Comparison of ENCODE assay signal across 21 cellular contexts in genomic region chr15:56471440-56472069, GRCh38. TPM values are rescaled to one million over a fixed set of nuclear protein-coding genes. Genes with fewer than 3 reads are reported as not detected.
"Had no signal": no experiment of that assay in that cellular context is flagged by ENCODE, and none has a peak within 500 bp of the region (broad histone marks: within the 10 kb centered on the region; RNA-seq: fewer than 3 reads in every experiment).

No MANE protein-coding gene starts in this region.

- H3K9me3 Mint-ChIP-seq: neural crest cell; stimulated activated naive B cell treated with anti-CD40 and anti-IgM and Interleukin-4, amounts not matched to agents 10 μg/mL and 1 μg/mL and 100 μg/mL, for 72 hours; stimulated activated naive CD8-positive, alpha-beta T cell treated with anti-CD3 and anti-CD28 coated beads, Interleukin-15, amount 100 ng/mL, for 72 hours had no signal

- H3K36me3 ChIP-seq: esophagus squamous epithelium, gastroesophageal sphincter, sigmoid colon, upper lobe of right lung, vagina had no signal

- H3K4me3 Mint-ChIP-seq: naive thymus-derived CD8-positive, alpha-beta T cell; neural crest cell; stimulated activated naive B cell treated with anti-CD40 and anti-IgM and Interleukin-4, amounts not matched to agents 10 μg/mL and 1 μg/mL and 100 μg/mL, for 72 hours; stimulated activated naive CD8-positive, alpha-beta T cell treated with anti-CD3 and anti-CD28 coated beads, Interleukin-15, amount 100 ng/mL, for 72 hours had no signal

- H3K36me3 Mint-ChIP-seq: naive thymus-derived CD8-positive, alpha-beta T cell; stimulated activated naive B cell treated with anti-CD40 and anti-IgM and Interleukin-4, amounts not matched to agents 10 μg/mL and 1 μg/mL and 100 μg/mL, for 72 hours had no signal

- H3K4me3 ChIP-seq: esophagus squamous epithelium, gastroesophageal sphincter, mucosa of descending colon, sigmoid colon, skin epidermis, testis, tibial nerve, upper lobe of right lung, vagina had no signal

- H3K4me1 ChIP-seq: esophagus squamous epithelium, gastroesophageal sphincter, sigmoid colon, testis, tibial nerve, upper lobe of right lung, vagina had no signal

- H3K27me3 Mint-ChIP-seq: stimulated activated naive B cell treated with anti-CD40 and anti-IgM and Interleukin-4, amounts not matched to agents 10 μg/mL and 1 μg/mL and 100 μg/mL, for 72 hours; stimulated activated naive CD8-positive, alpha-beta T cell treated with anti-CD3 and anti-CD28 coated beads, Interleukin-15, amount 100 ng/mL, for 72 hours had no signal

- H3K27ac ChIP-seq: esophagus squamous epithelium, gastroesophageal sphincter, sigmoid colon, skin epidermis, testis, tibial nerve, upper lobe of right lung, vagina had no signal

- ATAC-seq: gastroesophageal sphincter; left lobe of liver; mucosa of descending colon; naive thymus-derived CD8-positive, alpha-beta T cell; stimulated activated naive CD8-positive, alpha-beta T cell treated with anti-CD3 and anti-CD28 coated beads, Interleukin-15, amount 100 ng/mL, for 72 hours; upper lobe of right lung had no signal

- H3K27ac Mint-ChIP-seq: stimulated activated naive B cell treated with anti-CD40 and anti-IgM and Interleukin-4, amounts not matched to agents 10 μg/mL and 1 μg/mL and 100 μg/mL, for 72 hours; stimulated activated naive CD8-positive, alpha-beta T cell treated with anti-CD3 and anti-CD28 coated beads, Interleukin-15, amount 100 ng/mL, for 72 hours had no signal

- H3K9me3 ChIP-seq: esophagus squamous epithelium, gastroesophageal sphincter, mucosa of descending colon, sigmoid colon, testis, tibial nerve, upper lobe of right lung, vagina had no signal

- DNase-seq: esophagus squamous epithelium; foreskin fibroblast; glutamatergic neuron; islet precursor cell; mammary epithelial cell; mucosa of descending colon; naive thymus-derived CD8-positive, alpha-beta T cell; posterior cingulate gyrus; sigmoid colon; stimulated activated CD4-positive, alpha-beta T cell treated with anti-CD3 and anti-CD28 coated beads, Interleukin-2, amount 100 ng/mL, for 24 hours; stimulated activated CD4-positive, alpha-beta T cell treated with anti-CD3 and anti-CD28 coated beads, Interleukin-4, amount 100 ng/mL, for 4 hours; stimulated activated naive B cell treated with anti-CD40 and anti-IgM and Interleukin-4, amounts not matched to agents 10 μg/mL and 1 μg/mL and 100 μg/mL, for 72 hours; stimulated activated naive CD8-positive, alpha-beta T cell treated with anti-CD3 and anti-CD28 coated beads, Interleukin-15, amount 100 ng/mL, for 72 hours; testis; upper lobe of right lung had no signal

- H3K27me3 ChIP-seq: esophagus squamous epithelium, gastroesophageal sphincter, sigmoid colon, testis, tibial nerve, upper lobe of right lung, vagina had no signal

RNA-seq across cellular contexts. Expression of gene MNS1, which starts 6.6 kb away (rescaled TPM):
- total RNA-seq: naive thymus-derived CD8-positive, alpha-beta T cell had no signal
- polyA plus RNA-seq: naive thymus-derived CD8-positive, alpha-beta T cell had no signal
